ENCODE assay signal across 18 cellular contexts in genomic region chr1:40973912-40974311, GRCh38.
"Had no signal": no experiment of that assay in that cellular context is flagged by ENCODE, and none has a peak within 500 bp of the region (broad histone marks: within the 10 kb centered on the region; RNA-seq: fewer than 3 reads in every experiment).

No MANE protein-coding gene starts in this region.

- H3K4me1 ChIP-seq: neural progenitor cell, right lobe of liver had no signal

- H3K4me3 Mint-ChIP-seq: activated CD4-positive, alpha-beta memory T cell treated with anti-CD3 and anti-CD28 coated beads for 36 hours; activated CD8-positive, alpha-beta memory T cell treated with anti-CD3 and anti-CD28 coated beads, Interleukin-2, amount 10 ng/mL, durations not matched to agents 7 days and 5 days; effector memory CD8-positive, alpha-beta T cell; immature natural killer cell; neural progenitor cell had no signal

- H3K9ac ChIP-seq: neural progenitor cell had no signal

- H3K27me3 Mint-ChIP-seq: activated CD4-positive, alpha-beta memory T cell treated with anti-CD3 and anti-CD28 coated beads for 36 hours had no signal

- ATAC-seq: activated CD8-positive, alpha-beta memory T cell treated with anti-CD3 and anti-CD28 coated beads, Interleukin-2, amount 10 ng/mL, durations not matched to agents 7 days and 5 days; effector memory CD8-positive, alpha-beta T cell; right lobe of liver had no signal

- H3K27me3 ChIP-seq: neural progenitor cell, ovary, right lobe of liver, thyroid gland, uterus had no signal

- H3K27ac Mint-ChIP-seq: activated CD4-positive, alpha-beta memory T cell treated with anti-CD3 and anti-CD28 coated beads for 36 hours; activated CD8-positive, alpha-beta memory T cell treated with anti-CD3 and anti-CD28 coated beads, Interleukin-2, amount 10 ng/mL, durations not matched to agents 7 days and 5 days; effector memory CD8-positive, alpha-beta T cell; immature natural killer cell; neural progenitor cell had no signal

- DNase-seq: activated CD4-positive, alpha-beta memory T cell treated with anti-CD3 and anti-CD28 coated beads for 36 hours; activated CD8-positive, alpha-beta memory T cell treated with anti-CD3 and anti-CD28 coated beads, Interleukin-2, amount 10 ng/mL, durations not matched to agents 7 days and 5 days; activated effector memory CD4-positive, alpha-beta T cell treated with Interleukin-2 at 50 U/mL for 16 hours; activated naive CD4-positive, alpha-beta T cell treated with anti-CD3 and anti-CD28 coated beads, Interleukin-2, amount 50 U/mL, for 16 hours; activated T-cell treated with anti-CD3 and anti-CD28 coated beads, Interleukin-2, amount 50 U/mL, for 1 hour; dermis blood vessel endothelial cell; effector memory CD8-positive, alpha-beta T cell; head of caudate nucleus; immature natural killer cell; midbrain; ovary; right lobe of liver; T1000; thyroid gland; uterus; WERI-Rb-1 had no signal

- H3K9me3 ChIP-seq: ovary, right lobe of liver, thyroid gland, uterus had no signal

- H3K36me3 ChIP-seq: neural progenitor cell, ovary, right lobe of liver, thyroid gland, uterus, WERI-Rb-1 had no signal

- H3K4me2 ChIP-seq: neural progenitor cell had no signal

- H3K9me3 Mint-ChIP-seq: activated CD4-positive, alpha-beta memory T cell treated with anti-CD3 and anti-CD28 coated beads for 36 hours; effector memory CD8-positive, alpha-beta T cell; immature natural killer cell; neural progenitor cell had no signal

- H2AFZ ChIP-seq: neural progenitor cell had no signal

- H3K4me3 ChIP-seq: neural progenitor cell, ovary, right lobe of liver, thyroid gland, uterus had no signal

- H3K27ac ChIP-seq: epithelial cell of prostate, neural progenitor cell, ovary, right lobe of liver, thyroid gland, uterus, WERI-Rb-1 had no signal

- H3K36me3 Mint-ChIP-seq: activated CD4-positive, alpha-beta memory T cell treated with anti-CD3 and anti-CD28 coated beads for 36 hours; activated CD8-positive, alpha-beta memory T cell treated with anti-CD3 and anti-CD28 coated beads, Interleukin-2, amount 10 ng/mL, durations not matched to agents 7 days and 5 days; immature natural killer cell had no signal
